2 cellular contexts compared by ENCODE assay signal in genomic region chr2:232320038-232320790, GRCh38.
TF ChIP-seq lines count a peak whose summit lies in the region.

No MANE protein-coding gene starts in this region.

TF ChIP-seq in HepG2, 621 proteins besides CTCF, POLR2A, EP300 and RAD21:
- TF ChIP-seq ZNF350 (CRISPR knock-in tag; IDR thresholded peaks at IDR 0.05; ENCODE audit: borderline replicate concordance, low read depth), result no peak
- no peak for TF ChIP-seq SMARCC2 (IDR thresholded peaks at IDR 0.05)

TF ChIP-seq in endothelial cell of umbilical vein, 7 proteins besides CTCF, POLR2A, EP300 and RAD21:
- no peak for TF ChIP-seq EZH2 (IDR thresholded peaks at IDR 0.05; ENCODE audit: borderline replicate concordance, low read depth, low read length, severe bottlenecking)
- TF ChIP-seq MAX (IDR thresholded peaks at IDR 0.05; ENCODE audit: insufficient read depth, insufficient read length), result no peak
- TF ChIP-seq FOS (IDR thresholded peaks at IDR 0.05; ENCODE audit: borderline replicate concordance, insufficient read depth, low read length), result no peak
- no peak for TF ChIP-seq POLR2AphosphoS5 (IDR thresholded peaks at IDR 0.05; ENCODE audit: insufficient read depth, low read depth, low read length)
- TF ChIP-seq MYC (IDR thresholded peaks at IDR 0.05; ENCODE audit: low read depth, low read length), result no peak
- TF ChIP-seq JUN (IDR thresholded peaks at IDR 0.05; ENCODE audit: borderline replicate concordance, insufficient read depth, insufficient read length, low read depth), result no peak
- TF ChIP-seq GATA2 (IDR thresholded peaks at IDR 0.05; ENCODE audit: insufficient read depth, insufficient read length, low read depth, low read length), result no peak
